In genomic region chr2:197011777-197012641, GRCh38 we compare ENCODE assay signal across 8 cellular contexts.
DNase-seq lines count a peak whose midpoint lies in the region; ATAC-seq, FAIRE-seq and TF ChIP-seq lines count a peak whose summit lies in the region.

No MANE protein-coding gene starts in this region.

- DNase-seq in COLO829 (ENCODE audit: low spot score): peak; percentile 52
- peak; percentile 28 for DNase-seq in GM19239 (ENCODE audit: insufficient read length, low spot score)
- DNase-seq in SHP77 (lab: John Stamatoyannopoulos, UW): peak; percentile 24 to 60
- peak; percentile 27 for DNase-seq in central memory CD4-positive, alpha-beta T cell
- DNase-seq in left colon: no peak
- DNase-seq in type B pancreatic cell (ENCODE audit: extremely low spot score, unreplicated experiment): no peak
- DNase-seq in T-helper 9 cell: no peak

- H3K9me3 Mint-ChIP-seq in type B pancreatic cell: no peaks in the 10 kb centered on the region

- H3K27ac Mint-ChIP-seq in type B pancreatic cell: no peak overlapping the region

- peak; percentile 73 for TF ChIP-seq CTCF in LNCAP (IDR thresholded peaks at IDR 0.05)
- peak; percentile 93 for TF ChIP-seq CTCF in type B pancreatic cell (conservative IDR thresholded peaks at IDR 0.05)

- peaks cover 25% of the 10 kb centered on the region for H3K4me1 Mint-ChIP-seq in type B pancreatic cell (ENCODE audit: unreplicated experiment)

- H3K27me3 Mint-ChIP-seq in type B pancreatic cell: no peaks in the 10 kb centered on the region

- FAIRE-seq in GM19239 (lab: Jason Lieb, UNC): peak; percentile 89

- no peaks in the 10 kb centered on the region for H3K36me3 Mint-ChIP-seq in type B pancreatic cell

- intact Hi-C loops in left colon (cut with DNase I, micrococcal nuclease): loop anchor here in 1 of 2 donors (10.0 kb wide), 1 partner anchor 363 kb away; no protein-coding TSS in a partner anchor

- H3K4me3 Mint-ChIP-seq in type B pancreatic cell: no peak overlapping the region

- ATAC-seq in left colon: peak; percentile 80

Comparison
In these comparisons a context has a peak if more than half of its experiments do, and no peak if none do; other contexts are left out.
1. DNase-seq: peak in COLO829 (single experiment), GM19239 (single experiment), SHP77 (2 of 2) and central memory CD4-positive, alpha-beta T cell (single experiment); none in left colon (0 of 2), type B pancreatic cell (single experiment) and T-helper 9 cell (single experiment).